8 cellular contexts compared by ENCODE assay signal in genomic region chr3:161851941-161852566, GRCh38.
DNase-seq lines count a peak whose midpoint lies in the region; TF ChIP-seq lines count a peak whose summit lies in the region.

No MANE protein-coding gene starts in this region.

- CTCF ChIA-PET in AG04450 (lab: Charles Lee) = interaction anchor here (0.6 to 1.0 kb wide), 8 partner anchors 12 to 630 kb away, joined by 3 to 5 read pairs (median 3); no protein-coding TSS in a partner anchor

- H3K4me2 ChIP-seq in Karpas-422 (ENCODE audit: low read depth, low read length, poor library complexity, severe bottlenecking) = no peak overlapping the region

- POLR2A ChIA-PET in AG04450 (lab: Yijun Ruan, JAX) = no interaction called here

- no peak overlapping the region for H3K4me3 ChIP-seq in AG04450 (ENCODE audit: low read depth, low read length)
- H3K4me3 ChIP-seq in HAP-1 = no peak overlapping the region
- no peak overlapping the region for H3K4me3 ChIP-seq in Karpas-422 (ENCODE audit: low read length)
- no peak overlapping the region for H3K4me3 ChIP-seq in fibroblast of the aortic adventitia (ENCODE audit: low read depth, low read length)

- H3K79me2 ChIP-seq in Karpas-422 (ENCODE audit: low read length) = no peaks in the 10 kb centered on the region

- no peaks in the 10 kb centered on the region for H3K9me2 ChIP-seq in Karpas-422 (replicated peaks; ENCODE audit: insufficient read depth, low read length)

- H3K4me1 ChIP-seq in HAP-1 (no peaks in the 10 kb centered on the region), Karpas-422 (ENCODE audit: low read length) (no peaks in the 10 kb centered on the region)

- H3K36me3 ChIP-seq in HAP-1 (replicated peaks) (no peaks in the 10 kb centered on the region), Karpas-422 (ENCODE audit: insufficient read depth, low read length) (no peaks in the 10 kb centered on the region)

- H3K27me3 ChIP-seq in AG04450 (ENCODE audit: control insufficient read depth, insufficient read depth, low read length) (no peaks in the 10 kb centered on the region), HAP-1 (ENCODE audit: low read depth) (peaks cover 6% of the 10 kb centered on the region), Karpas-422 (ENCODE audit: low read length) (no peaks in the 10 kb centered on the region)

- H3K27ac ChIP-seq in AG04450 (ENCODE audit: low read depth, low read length) (no peak overlapping the region), Karpas-422 (ENCODE audit: low read length) (no peak overlapping the region)

- H3K9me3 ChIP-seq in AG04450 (ENCODE audit: control insufficient read depth, insufficient read depth, low read length) (no peaks in the 10 kb centered on the region), HAP-1 (no peaks in the 10 kb centered on the region), Karpas-422 (ENCODE audit: low read length) (no peaks in the 10 kb centered on the region)

- peak; percentile 4 for DNase-seq in AG04450 (ENCODE audit: low read depth, low spot score)
- peak; percentile 30 to 81 for DNase-seq in HAP-1 (ENCODE audit: low spot score in 2 of 2)
- peak; percentile 80 for DNase-seq in Karpas-422
- DNase-seq in T1000 (lab: John Stamatoyannopoulos, UW) = peak; percentile 16
- DNase-seq in fibroblast of the aortic adventitia (ENCODE audit: low read depth) = peak; percentile 57
- DNase-seq in pons (ENCODE audit: low spot score) = peak; percentile 22
- DNase-seq in NCI-H187 treated with DMSO at 0.1 percent for 48 hours (lab: John Stamatoyannopoulos, UW) = no peak

- no peak overlapping the region for H2AFZ ChIP-seq in Karpas-422 (ENCODE audit: low read length)

- H4K20me1 ChIP-seq in Karpas-422 (ENCODE audit: insufficient read depth, low read depth, low read length) = no peaks in the 10 kb centered on the region

- in situ Hi-C loops in HAP-1 (cut with MboI; ENCODE audit: low sequenced_read_pairs) = loop anchor here (25.0 kb wide), 1 partner anchor 290 kb away; no protein-coding TSS in a partner anchor

- peak; percentile 89 for TF ChIP-seq CTCF in AG04450 (IDR thresholded peaks at IDR 0.05; ENCODE audit: low read depth, low read length)
- TF ChIP-seq CTCF in GM12801 (IDR thresholded peaks at IDR 0.05; ENCODE audit: extremely low read depth, insufficient read length) = peak; percentile 69
- peak; percentile 92 for TF ChIP-seq CTCF in fibroblast of the aortic adventitia (IDR thresholded peaks at IDR 0.05; ENCODE audit: insufficient read depth, low read length)

- H3K9ac ChIP-seq in Karpas-422 (ENCODE audit: low read length) = no peak overlapping the region
